In the genomic region with DNA sequence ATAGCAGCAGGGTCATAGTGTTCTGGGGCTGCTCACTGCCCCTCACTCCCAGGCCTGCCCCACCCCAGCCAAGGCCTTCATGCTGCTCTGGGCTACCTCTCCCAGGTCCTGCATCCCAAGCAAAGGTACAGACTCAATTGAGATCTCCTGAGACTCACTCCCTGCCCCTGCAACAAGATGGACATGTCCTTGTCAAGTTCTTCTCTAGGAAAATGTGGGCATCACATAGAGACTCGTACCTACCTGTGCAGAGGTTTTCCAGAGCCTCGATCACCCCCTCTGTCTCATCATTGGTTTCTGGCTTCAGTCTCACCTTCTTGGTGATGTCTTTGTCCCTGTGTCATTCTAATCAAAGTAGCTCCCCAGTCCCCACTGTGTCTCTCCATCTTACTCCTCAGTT, we compare ENCODE assay signal across 7 cellular contexts.
DNase-seq lines count a peak whose midpoint lies in the region; ATAC-seq and TF ChIP-seq lines count a peak whose summit lies in the region.
"Not testable (repeated sequence)": the region's sequence is repeated elsewhere in the genome, so short reads cannot be mapped to it uniquely, and the experiment has no call there.

No MANE protein-coding gene starts in this region.

- not testable (repeated sequence) for H3K27me3 Mint-ChIP-seq in CD4-positive, alpha-beta memory T cell; activated T-cell treated with anti-CD3 and anti-CD28 coated beads, Interleukin-2, amount 50 U/mL, for 24 hours; activated naive CD8-positive, alpha-beta T cell treated with anti-CD3 and anti-CD28 coated beads, Interleukin-2, amount 10 ng/mL, durations not matched to agents 7 days and 5 days

- peak overlapping the region; percentile 54 to 70 for H3K4me3 ChIP-seq in CD4-positive, alpha-beta memory T cell (ENCODE audit: low read length in 2 of 2)
- peak overlapping the region; percentile 49 for H3K4me3 ChIP-seq in NB4 (ENCODE audit: low read depth, low read length)
- not testable (repeated sequence) for H3K4me3 ChIP-seq in left ventricle myocardium inferior

- not testable (repeated sequence) for H3K9me3 ChIP-seq in CD4-positive, alpha-beta memory T cell (ENCODE audit: control insufficient read depth in 1 of 2, low read length in 2 of 2); left ventricle myocardium inferior (replicated peaks)

- peak overlapping the region; percentile 94 to 100 (median 98) for H3K27ac Mint-ChIP-seq in CD4-positive, alpha-beta memory T cell
- peak overlapping the region; percentile 95 for H3K27ac Mint-ChIP-seq in activated T-cell treated with anti-CD3 and anti-CD28 coated beads, Interleukin-2, amount 50 U/mL, for 24 hours
- H3K27ac Mint-ChIP-seq in activated naive CD8-positive, alpha-beta T cell treated with anti-CD3 and anti-CD28 coated beads, Interleukin-2, amount 10 ng/mL, durations not matched to agents 7 days and 5 days = peak overlapping the region; percentile 98
- peak overlapping the region; percentile 93 for H3K27ac Mint-ChIP-seq in stimulated activated effector memory CD8-positive, alpha-beta T cell treated with anti-CD3 and anti-CD28 coated beads, Interleukin-12 subunit alpha, Interleukin-12 subunit beta, amount 100 ng/mL, for 72 hours

- H3K27ac ChIP-seq in CD4-positive, alpha-beta memory T cell (ENCODE audit: low read depth, low read length) = peak overlapping the region; percentile 81
- H3K27ac ChIP-seq in VCaP (peak overlapping the region; percentile 89), left ventricle myocardium inferior (replicated peaks) (peak overlapping the region; percentile 86)

- TF ChIP-seq POLR2A in NB4 (IDR thresholded peaks at IDR 0.05; ENCODE audit: extremely low read depth, insufficient read length) = not testable (repeated sequence)

- not testable (repeated sequence) for TF ChIP-seq CTCF in NB4 (IDR thresholded peaks at IDR 0.05; ENCODE audit: low read depth, low read length); VCaP (conservative IDR thresholded peaks at IDR 0.05); left ventricle myocardium inferior (IDR thresholded peaks at IDR 0.05; ENCODE audit: borderline replicate concordance)

- ATAC-seq in activated naive CD8-positive, alpha-beta T cell treated with anti-CD3 and anti-CD28 coated beads, Interleukin-2, amount 10 ng/mL, durations not matched to agents 7 days and 5 days (ENCODE audit: low read depth); stimulated activated effector memory CD8-positive, alpha-beta T cell treated with anti-CD3 and anti-CD28 coated beads, Interleukin-12 subunit alpha, Interleukin-12 subunit beta, amount 100 ng/mL, for 72 hours: not testable (repeated sequence)

- peak in 1 of 5 donors; percentile 8 for DNase-seq in CD4-positive, alpha-beta memory T cell
- not testable (repeated sequence) for DNase-seq in NB4 (ENCODE audit: low read depth); activated naive CD8-positive, alpha-beta T cell treated with anti-CD3 and anti-CD28 coated beads, Interleukin-2, amount 10 ng/mL, durations not matched to agents 7 days and 5 days; left ventricle myocardium inferior; stimulated activated effector memory CD8-positive, alpha-beta T cell treated with anti-CD3 and anti-CD28 coated beads, Interleukin-12 subunit alpha, Interleukin-12 subunit beta, amount 100 ng/mL, for 72 hours (ENCODE audit: low spot score in 2 of 2)
- DNase-seq in activated T-cell treated with anti-CD3 and anti-CD28 coated beads, Interleukin-2, amount 50 U/mL, for 24 hours = peak; percentile 40

- H3K9me3 Mint-ChIP-seq in CD4-positive, alpha-beta memory T cell; activated T-cell treated with anti-CD3 and anti-CD28 coated beads, Interleukin-2, amount 50 U/mL, for 24 hours; stimulated activated effector memory CD8-positive, alpha-beta T cell treated with anti-CD3 and anti-CD28 coated beads, Interleukin-12 subunit alpha, Interleukin-12 subunit beta, amount 100 ng/mL, for 72 hours: not testable (repeated sequence)
- peaks cover 13% of the 10 kb centered on the region for H3K9me3 Mint-ChIP-seq in activated naive CD8-positive, alpha-beta T cell treated with anti-CD3 and anti-CD28 coated beads, Interleukin-2, amount 10 ng/mL, durations not matched to agents 7 days and 5 days

- H3K4me3 Mint-ChIP-seq in CD4-positive, alpha-beta memory T cell = peak overlapping the region; percentile 91 to 100 (median 98)
- peak overlapping the region; percentile 75 for H3K4me3 Mint-ChIP-seq in activated T-cell treated with anti-CD3 and anti-CD28 coated beads, Interleukin-2, amount 50 U/mL, for 24 hours
- H3K4me3 Mint-ChIP-seq in activated naive CD8-positive, alpha-beta T cell treated with anti-CD3 and anti-CD28 coated beads, Interleukin-2, amount 10 ng/mL, durations not matched to agents 7 days and 5 days = peak overlapping the region; percentile 97
- H3K4me3 Mint-ChIP-seq in stimulated activated effector memory CD8-positive, alpha-beta T cell treated with anti-CD3 and anti-CD28 coated beads, Interleukin-12 subunit alpha, Interleukin-12 subunit beta, amount 100 ng/mL, for 72 hours = peak overlapping the region; percentile 79

- H3K36me3 ChIP-seq in CD4-positive, alpha-beta memory T cell (ENCODE audit: insufficient read depth, low read length); left ventricle myocardium inferior: not testable (repeated sequence)

- CTCF ChIA-PET in CD4-positive, alpha-beta memory T cell (lab: Charles Lee; ENCODE audit: partially characterized antibody) = interaction anchor here (1.2 to 4.4 kb wide), 6 partner anchors 10 to 456 kb away, joined by 4 to 38 read pairs (median 6); no protein-coding TSS in a partner anchor

- intact Hi-C loops in CD4-positive, alpha-beta memory T cell (cut with micrococcal nuclease) = loop anchor here (2.0 to 10.0 kb wide), 2 partner anchors 92 to 468 kb away; a partner anchor contains a TSS
- intact Hi-C loops in left ventricle myocardium inferior (cut with micrococcal nuclease) = not testable (repeated sequence)

- H3K27me3 ChIP-seq in CD4-positive, alpha-beta memory T cell (ENCODE audit: insufficient read depth, low read length); left ventricle myocardium inferior (ENCODE audit: low read depth): not testable (repeated sequence)

- POLR2A ChIA-PET in CD4-positive, alpha-beta memory T cell (lab: Charles Lee; ENCODE audit: partially characterized antibody) = interaction anchor here (0.9 to 3.8 kb wide), 20 partner anchors 8 to 1508 kb away, joined by 3 to 43 read pairs (median 6); a partner anchor contains a TSS
- POLR2A ChIA-PET in activated naive CD8-positive, alpha-beta T cell treated with anti-CD3 and anti-CD28 coated beads, Interleukin-2, amount 10 ng/mL, durations not matched to agents 7 days and 5 days (lab: Charles Lee) = interaction anchor here (0.7 to 2.1 kb wide), 4 partner anchors 9 to 1332 kb away, joined by 3 to 10 read pairs (median 4); no protein-coding TSS in a partner anchor

- H3K4me1 Mint-ChIP-seq in CD4-positive, alpha-beta memory T cell = peaks cover 53 to 92% (median 81%) of the 10 kb centered on the region in 4 donors
- peaks cover 78% of the 10 kb centered on the region for H3K4me1 Mint-ChIP-seq in activated T-cell treated with anti-CD3 and anti-CD28 coated beads, Interleukin-2, amount 50 U/mL, for 24 hours (ENCODE audit: low read depth)
- H3K4me1 Mint-ChIP-seq in activated naive CD8-positive, alpha-beta T cell treated with anti-CD3 and anti-CD28 coated beads, Interleukin-2, amount 10 ng/mL, durations not matched to agents 7 days and 5 days = peaks cover 61% of the 10 kb centered on the region
- peaks cover 62% of the 10 kb centered on the region for H3K4me1 Mint-ChIP-seq in stimulated activated effector memory CD8-positive, alpha-beta T cell treated with anti-CD3 and anti-CD28 coated beads, Interleukin-12 subunit alpha, Interleukin-12 subunit beta, amount 100 ng/mL, for 72 hours

- H3K4me1 ChIP-seq in CD4-positive, alpha-beta memory T cell (ENCODE audit: insufficient read depth, low read length) = peaks cover 67% of the 10 kb centered on the region
- H3K4me1 ChIP-seq in left ventricle myocardium inferior = peaks cover 60% of the 10 kb centered on the region

- H3K36me3 Mint-ChIP-seq in CD4-positive, alpha-beta memory T cell = peaks cover 23 to 30% of the 10 kb centered on the region in 2 donors
- H3K36me3 Mint-ChIP-seq in activated T-cell treated with anti-CD3 and anti-CD28 coated beads, Interleukin-2, amount 50 U/mL, for 24 hours (ENCODE audit: low read depth); stimulated activated effector memory CD8-positive, alpha-beta T cell treated with anti-CD3 and anti-CD28 coated beads, Interleukin-12 subunit alpha, Interleukin-12 subunit beta, amount 100 ng/mL, for 72 hours: not testable (repeated sequence)
- peaks cover 39% of the 10 kb centered on the region for H3K36me3 Mint-ChIP-seq in activated naive CD8-positive, alpha-beta T cell treated with anti-CD3 and anti-CD28 coated beads, Interleukin-2, amount 10 ng/mL, durations not matched to agents 7 days and 5 days
